In genomic region chr21:9839011-9839661, GRCh38 we compare ENCODE assay signal across 1 cellular context.
TF ChIP-seq lines count a peak whose summit lies in the region.

No MANE protein-coding gene starts in this region.

TF ChIP-seq in HepG2, 621 proteins besides CTCF, POLR2A, EP300 and RAD21 (continued from another document):
- TF ChIP-seq ZNF646 (CRISPR knock-in tag; IDR thresholded peaks at IDR 0.05) = no peak
- 0 out of 2 replicates have a peak, but pooled peaks have one; percentile 36 for TF ChIP-seq MAFG (CRISPR knock-in tag; IDR thresholded peaks at IDR 0.05)
- peak; percentile 42 for TF ChIP-seq PTBP1 (IDR thresholded peaks at IDR 0.05; ENCODE audit: low read depth, low read length, poor library complexity, severe bottlenecking)
